In the genomic region with DNA sequence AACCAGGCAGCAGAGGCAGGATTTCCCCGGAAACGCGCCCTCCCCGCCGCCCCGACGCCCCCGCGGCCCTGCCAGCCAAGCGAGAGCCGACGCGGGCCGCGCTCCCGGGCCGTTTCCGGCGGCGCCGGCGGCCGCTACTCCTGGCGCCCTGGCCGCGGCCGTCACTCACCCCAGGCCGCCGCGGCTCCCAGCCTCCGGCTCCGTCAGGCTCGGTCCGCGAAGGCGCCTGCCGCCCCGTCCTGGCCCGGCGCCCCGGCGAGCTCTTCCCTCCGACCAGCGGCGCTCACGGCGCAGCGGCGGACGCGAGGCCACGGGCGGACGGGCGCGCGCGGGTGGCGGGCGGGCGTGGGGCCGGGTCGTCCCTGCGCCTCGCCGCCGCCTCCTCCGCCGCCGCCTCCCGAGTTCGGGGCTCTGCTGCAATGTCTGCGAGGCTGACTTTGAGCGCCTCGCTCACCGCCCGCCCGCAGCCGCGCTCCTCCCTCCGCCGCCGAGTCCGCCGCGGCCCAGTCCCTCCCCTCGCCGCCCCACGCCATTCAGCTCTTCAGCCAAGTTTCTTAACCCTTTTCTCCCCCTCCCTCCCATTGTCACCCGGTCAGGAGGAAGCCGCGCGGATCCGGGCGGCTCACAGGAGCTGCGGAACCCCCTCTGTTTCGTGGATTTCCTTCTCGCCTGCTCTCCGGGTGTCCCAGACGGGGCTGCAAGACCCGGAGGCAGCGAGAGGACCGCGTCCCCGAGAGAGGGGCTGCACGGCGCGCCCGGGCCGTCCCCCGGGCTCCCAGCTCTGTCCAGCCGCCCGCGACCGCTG, we compare ENCODE assay signal across 1 cellular context.
TF ChIP-seq lines count a peak whose summit lies in the region.

A gene with protein sequence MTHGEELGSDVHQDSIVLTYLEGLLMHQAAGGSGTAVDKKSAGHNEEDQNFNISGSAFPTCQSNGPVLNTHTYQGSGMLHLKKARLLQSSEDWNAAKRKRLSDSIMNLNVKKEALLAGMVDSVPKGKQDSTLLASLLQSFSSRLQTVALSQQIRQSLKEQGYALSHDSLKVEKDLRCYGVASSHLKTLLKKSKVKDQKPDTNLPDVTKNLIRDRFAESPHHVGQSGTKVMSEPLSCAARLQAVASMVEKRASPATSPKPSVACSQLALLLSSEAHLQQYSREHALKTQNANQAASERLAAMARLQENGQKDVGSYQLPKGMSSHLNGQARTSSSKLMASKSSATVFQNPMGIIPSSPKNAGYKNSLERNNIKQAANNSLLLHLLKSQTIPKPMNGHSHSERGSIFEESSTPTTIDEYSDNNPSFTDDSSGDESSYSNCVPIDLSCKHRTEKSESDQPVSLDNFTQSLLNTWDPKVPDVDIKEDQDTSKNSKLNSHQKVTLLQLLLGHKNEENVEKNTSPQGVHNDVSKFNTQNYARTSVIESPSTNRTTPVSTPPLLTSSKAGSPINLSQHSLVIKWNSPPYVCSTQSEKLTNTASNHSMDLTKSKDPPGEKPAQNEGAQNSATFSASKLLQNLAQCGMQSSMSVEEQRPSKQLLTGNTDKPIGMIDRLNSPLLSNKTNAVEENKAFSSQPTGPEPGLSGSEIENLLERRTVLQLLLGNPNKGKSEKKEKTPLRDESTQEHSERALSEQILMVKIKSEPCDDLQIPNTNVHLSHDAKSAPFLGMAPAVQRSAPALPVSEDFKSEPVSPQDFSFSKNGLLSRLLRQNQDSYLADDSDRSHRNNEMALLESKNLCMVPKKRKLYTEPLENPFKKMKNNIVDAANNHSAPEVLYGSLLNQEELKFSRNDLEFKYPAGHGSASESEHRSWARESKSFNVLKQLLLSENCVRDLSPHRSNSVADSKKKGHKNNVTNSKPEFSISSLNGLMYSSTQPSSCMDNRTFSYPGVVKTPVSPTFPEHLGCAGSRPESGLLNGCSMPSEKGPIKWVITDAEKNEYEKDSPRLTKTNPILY (N-terminal part only) (minus strand): TSS at position 425 of the 805 bp plus-strand sequence. CDS start 96,808 bp downstream, outside the sequence.

TF ChIP-seq in HepG2, 621 proteins besides CTCF, POLR2A, EP300 and RAD21 (continued from another document and continues in another):
- TF ChIP-seq, protein P1, sequence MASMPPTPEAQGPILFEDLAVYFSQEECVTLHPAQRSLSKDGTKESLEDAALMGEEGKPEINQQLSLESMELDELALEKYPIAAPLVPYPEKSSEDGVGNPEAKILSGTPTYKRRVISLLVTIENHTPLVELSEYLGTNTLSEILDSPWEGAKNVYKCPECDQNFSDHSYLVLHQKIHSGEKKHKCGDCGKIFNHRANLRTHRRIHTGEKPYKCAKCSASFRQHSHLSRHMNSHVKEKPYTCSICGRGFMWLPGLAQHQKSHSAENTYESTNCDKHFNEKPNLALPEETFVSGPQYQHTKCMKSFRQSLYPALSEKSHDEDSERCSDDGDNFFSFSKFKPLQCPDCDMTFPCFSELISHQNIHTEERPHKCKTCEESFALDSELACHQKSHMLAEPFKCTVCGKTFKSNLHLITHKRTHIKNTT (CRISPR knock-in tag; IDR thresholded peaks at IDR 0.05), result no peak
- no peak for TF ChIP-seq ZNF788 (CRISPR knock-in tag; IDR thresholded peaks at IDR 0.05; ENCODE audit: borderline replicate concordance)
- no peak for TF ChIP-seq HOXA9 (CRISPR knock-in tag; IDR thresholded peaks at IDR 0.05; ENCODE audit: borderline replicate concordance)
- no peak for TF ChIP-seq ZNF83 (CRISPR knock-in tag; IDR thresholded peaks at IDR 0.05; ENCODE audit: borderline replicate concordance)
- TF ChIP-seq ZNF761 (CRISPR knock-in tag; conservative IDR thresholded peaks at IDR 0.05), result no peak; the same call in 1 of the 2 replicates
- no peak for TF ChIP-seq ZHX2 (IDR thresholded peaks at IDR 0.05; ENCODE audit: low read depth)
- TF ChIP-seq ZHX2 (CRISPR knock-in tag; IDR thresholded peaks at IDR 0.05; ENCODE audit: borderline replicate concordance), result no peak
- TF ChIP-seq ETV5 (CRISPR knock-in tag; IDR thresholded peaks at IDR 0.05; ENCODE audit: borderline replicate concordance), result no peak
- TF ChIP-seq, protein P2, sequence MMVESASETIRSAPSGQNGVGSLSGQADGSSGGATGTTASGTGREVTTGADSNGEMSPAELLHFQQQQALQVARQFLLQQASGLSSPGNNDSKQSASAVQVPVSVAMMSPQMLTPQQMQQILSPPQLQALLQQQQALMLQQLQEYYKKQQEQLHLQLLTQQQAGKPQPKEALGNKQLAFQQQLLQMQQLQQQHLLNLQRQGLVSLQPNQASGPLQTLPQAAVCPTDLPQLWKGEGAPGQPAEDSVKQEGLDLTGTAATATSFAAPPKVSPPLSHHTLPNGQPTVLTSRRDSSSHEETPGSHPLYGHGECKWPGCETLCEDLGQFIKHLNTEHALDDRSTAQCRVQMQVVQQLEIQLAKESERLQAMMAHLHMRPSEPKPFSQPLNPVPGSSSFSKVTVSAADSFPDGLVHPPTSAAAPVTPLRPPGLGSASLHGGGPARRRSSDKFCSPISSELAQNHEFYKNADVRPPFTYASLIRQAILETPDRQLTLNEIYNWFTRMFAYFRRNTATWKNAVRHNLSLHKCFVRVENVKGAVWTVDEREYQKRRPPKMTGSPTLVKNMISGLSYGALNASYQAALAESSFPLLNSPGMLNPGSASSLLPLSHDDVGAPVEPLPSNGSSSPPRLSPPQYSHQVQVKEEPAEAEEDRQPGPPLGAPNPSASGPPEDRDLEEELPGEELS (CRISPR knock-in tag; IDR thresholded peaks at IDR 0.05), result peak; percentile 18; the same call in 1 of the 2 replicates
- no peak for TF ChIP-seq ZNF691 (CRISPR knock-in tag; IDR thresholded peaks at IDR 0.05; ENCODE audit: borderline replicate concordance, low read depth)
- TF ChIP-seq ETV6 (CRISPR knock-in tag; conservative IDR thresholded peaks at IDR 0.05), result no peak
- no peak for TF ChIP-seq PHB2 (IDR thresholded peaks at IDR 0.05; ENCODE audit: partially characterized antibody)
- no peak for TF ChIP-seq AKNA (CRISPR knock-in tag; IDR thresholded peaks at IDR 0.05; ENCODE audit: borderline replicate concordance)
- TF ChIP-seq RXRA (CRISPR knock-in tag; IDR thresholded peaks at IDR 0.05), result no peak
- no peak for TF ChIP-seq PCBP1 (IDR thresholded peaks at IDR 0.05; ENCODE audit: borderline replicate concordance, low read depth, low read length)
